In genomic region chr20:5918856-5919633, GRCh38 we compare ENCODE assay signal across 9 cellular contexts. TPM values are rescaled to one million over a fixed set of nuclear protein-coding genes. Genes with fewer than 3 reads are reported as not detected.
DNase-seq lines count a peak whose midpoint lies in the region; ATAC-seq lines count a peak whose summit lies in the region.
"Had no signal": no experiment of that assay in that cellular context is flagged by ENCODE, and none has a peak within 500 bp of the region (broad histone marks: within the 10 kb centered on the region; RNA-seq: fewer than 3 reads in every experiment).

No MANE protein-coding gene starts in this region.

- H3K36me3 Mint-ChIP-seq in activated naive CD8-positive, alpha-beta T cell treated with anti-CD3 and anti-CD28 coated beads for 36 hours, result no peaks in the 10 kb centered on the region

- no peak overlapping the region for H3K4ac ChIP-seq in mesendoderm (ENCODE audit: low read depth, low read length)

- no peak overlapping the region for H3K18ac ChIP-seq in mesendoderm (ENCODE audit: low read length)

- no peak overlapping the region for H3K9ac ChIP-seq in mesendoderm (ENCODE audit: low read length)

- intact Hi-C loops in left ventricle myocardium superior (cut with micrococcal nuclease), result no loop called here

- H4K5ac ChIP-seq in mesendoderm (ENCODE audit: low read length), result no peak overlapping the region

- no peak overlapping the region for H2BK15ac ChIP-seq in mesendoderm (replicated peaks; ENCODE audit: low read depth)

- H2BK120ac ChIP-seq in mesendoderm (ENCODE audit: low read depth, low read length), result no peak overlapping the region

- H3K27ac Mint-ChIP-seq in activated naive CD8-positive, alpha-beta T cell treated with anti-CD3 and anti-CD28 coated beads for 36 hours, result peak overlapping the region; percentile 78

- no peak overlapping the region for H3K56ac ChIP-seq in mesendoderm (ENCODE audit: low read length)

- H3K79me1 ChIP-seq in mesendoderm (ENCODE audit: low read length), result no peaks in the 10 kb centered on the region

- H2AK5ac ChIP-seq in mesendoderm (ENCODE audit: low read length), result no peak overlapping the region

- H3K27ac ChIP-seq in mesendoderm (ENCODE audit: low read depth, low read length), result peak overlapping the region; percentile 7
- H3K27ac ChIP-seq: right lobe of liver had no signal

- peaks cover 23% of the 10 kb centered on the region for H3K4me1 Mint-ChIP-seq in activated naive CD8-positive, alpha-beta T cell treated with anti-CD3 and anti-CD28 coated beads for 36 hours

- H3K79me2 ChIP-seq in mesendoderm (ENCODE audit: control insufficient read depth, insufficient read depth, low read length), result no peaks in the 10 kb centered on the region

- H2BK5ac ChIP-seq in mesendoderm (ENCODE audit: low read length), result no peak overlapping the region

- WGBS in mesendoderm (ENCODE audit: extremely low coverage, insufficient coverage, low lambda C conversion rate), result no CpG with 5 or more reads among the region's 4 CpGs

- H3K4me2 ChIP-seq in mesendoderm (ENCODE audit: low read length), result no peak overlapping the region

- H3K23ac ChIP-seq in mesendoderm (ENCODE audit: low read length), result no peak overlapping the region

- no peaks in the 10 kb centered on the region for H3K36me3 ChIP-seq in mesendoderm (ENCODE audit: control insufficient read depth, insufficient read depth, low read length)
- H3K36me3 ChIP-seq: right lobe of liver had no signal

- DNase-seq in ELR (ENCODE audit: low read depth) (peak; percentile 78), LHCN-M2 (ENCODE audit: low read depth) (peak; percentile 59), mesendoderm (peak; percentile 73), left ventricle myocardium superior (no peak), dedifferentiated amniotic fluid mesenchymal stem cell (ENCODE audit: extremely low spot score) (no peak), COLO668 (lab: John Stamatoyannopoulos, UW; ENCODE audit: unreplicated experiment) (no peak)
- no peak for DNase-seq in activated naive CD8-positive, alpha-beta T cell treated with anti-CD3 and anti-CD28 coated beads for 36 hours
- DNase-seq: right lobe of liver had no signal

- H3K27me3 ChIP-seq in mesendoderm (ENCODE audit: insufficient read depth, low read length, poor library complexity), result no peaks in the 10 kb centered on the region
- H3K27me3 ChIP-seq: right lobe of liver had no signal

- peaks cover 32% of the 10 kb centered on the region for H3K27me3 Mint-ChIP-seq in activated naive CD8-positive, alpha-beta T cell treated with anti-CD3 and anti-CD28 coated beads for 36 hours

- no peak for ATAC-seq in left ventricle myocardium superior
- ATAC-seq in GM19035 (IDR thresholded peaks at IDR 0.05; ENCODE audit: unreplicated experiment), result no peak

- H4K8ac ChIP-seq in mesendoderm (ENCODE audit: low read depth, low read length), result no peak overlapping the region

- no peak overlapping the region for H3K4me3 ChIP-seq in mesendoderm (ENCODE audit: low read length)
- H3K4me3 ChIP-seq: right lobe of liver had no signal

- H3K4me3 Mint-ChIP-seq in activated naive CD8-positive, alpha-beta T cell treated with anti-CD3 and anti-CD28 coated beads for 36 hours, result peak overlapping the region; percentile 9

- no peaks in the 10 kb centered on the region for H3K9me3 Mint-ChIP-seq in activated naive CD8-positive, alpha-beta T cell treated with anti-CD3 and anti-CD28 coated beads for 36 hours

- H3K4me1 ChIP-seq in mesendoderm (ENCODE audit: control insufficient read depth, low read depth, low read length), result peaks cover 9% of the 10 kb centered on the region
- H3K4me1 ChIP-seq: right lobe of liver had no signal

RNA-seq across cellular contexts. Expression of gene CHGB, which starts 7.7 kb away (rescaled TPM):
- total RNA-seq in LHCN-M2 (2014; rRNA removed) (0.90 and 2.0 TPM in 2 replicates), left ventricle myocardium superior (11.5 TPM)
- polyA plus RNA-seq in LHCN-M2 (2012), result 0.28 TPM
- under 1 TPM; 0.10 to 0.16 TPM for total RNA-seq in activated naive CD8-positive, alpha-beta T cell treated with anti-CD3 and anti-CD28 coated beads for 36 hours
- polyA plus RNA-seq in mesendoderm (2013, experiment 1 of 2), result 2.0 TPM
- 1.6 TPM for polyA plus RNA-seq in mesendoderm (2013, experiment 2 of 2)

RNA-seq across cellular contexts. Expression of gene TRMT6, which starts 31.3 kb away (rescaled TPM):
- total RNA-seq in LHCN-M2 (2014; rRNA removed) (38.9 and 40.7 TPM in 2 replicates), left ventricle myocardium superior (7.1 TPM)
- polyA plus RNA-seq in LHCN-M2 (2012), result 11.0 TPM
- 10 to 100 TPM; 33.1 to 34.1 TPM for total RNA-seq in activated naive CD8-positive, alpha-beta T cell treated with anti-CD3 and anti-CD28 coated beads for 36 hours
- 46.8 TPM for polyA plus RNA-seq in mesendoderm (2013, experiment 1 of 2)
- 46.8 TPM for polyA plus RNA-seq in mesendoderm (2013, experiment 2 of 2)

RNA-seq across cellular contexts. Expression of gene MCM8, which starts 31.4 kb away (rescaled TPM):
- total RNA-seq in LHCN-M2 (2014; rRNA removed) (34.1 and 34.3 TPM in 2 replicates), left ventricle myocardium superior (6.7 TPM)
- polyA plus RNA-seq in LHCN-M2 (2012), result 5.0 TPM
- total RNA-seq in activated naive CD8-positive, alpha-beta T cell treated with anti-CD3 and anti-CD28 coated beads for 36 hours, result 10 to 100 TPM; 34.7 to 35.2 TPM
- 25.0 TPM for polyA plus RNA-seq in mesendoderm (2013, experiment 1 of 2)
- 25.0 TPM for polyA plus RNA-seq in mesendoderm (2013, experiment 2 of 2)

Comparison
In these comparisons a context has a peak if more than half of its experiments do, and no peak if none do; other contexts are left out.
1. DNase-seq: peak in ELR (single experiment), LHCN-M2 (single experiment) and mesendoderm (single experiment); none in activated naive CD8-positive, alpha-beta T cell treated with anti-CD3 and anti-CD28 coated beads for 36 hours (single experiment), left ventricle myocardium superior (single experiment), dedifferentiated amniotic fluid mesenchymal stem cell (single experiment) and COLO668 (single experiment).